Comparison of ENCODE assay signal across 12 cellular contexts in genomic region chr2:73837847-73838585, GRCh38. TPM values are rescaled to one million over a fixed set of nuclear protein-coding genes. Genes with fewer than 3 reads are reported as not detected.
DNase-seq lines count a peak whose midpoint lies in the region; ATAC-seq and TF ChIP-seq lines count a peak whose summit lies in the region.
"Had no signal": no experiment of that assay in that cellular context is flagged by ENCODE, and none has a peak within 500 bp of the region (broad histone marks: within the 10 kb centered on the region; RNA-seq: fewer than 3 reads in every experiment).

No MANE protein-coding gene starts in this region.

- H3K4me3 Mint-ChIP-seq in CD4-positive, alpha-beta memory T cell: no peak overlapping the region
- no peak overlapping the region for H3K4me3 Mint-ChIP-seq in GM23338
- no peak overlapping the region for H3K4me3 Mint-ChIP-seq in glutamatergic neuron (ENCODE audit: unreplicated experiment)

- H3K4me3 ChIP-seq in CD4-positive, alpha-beta memory T cell (ENCODE audit: low read length in 2 of 2): no peak overlapping the region
- no peak overlapping the region for H3K4me3 ChIP-seq in fibroblast of villous mesenchyme (ENCODE audit: low read depth, low read length)
- no peak overlapping the region for H3K4me3 ChIP-seq in gastrocnemius medialis
- no peak overlapping the region for H3K4me3 ChIP-seq in GM23338

- in situ Hi-C loops in gastrocnemius medialis (cut with MboI; ENCODE audit: low sequenced_read_pairs in 4 of 4): loop anchor here in 1 of 4 donors (25.0 kb wide), 1 partner anchor 324 kb away; no protein-coding TSS in a partner anchor

- intact Hi-C loops in CD4-positive, alpha-beta memory T cell (cut with micrococcal nuclease): no loop called here
- intact Hi-C loops in gastrocnemius medialis (cut with DNase I; ENCODE audit: low total_unique reads): no loop called here

- no peaks in the 10 kb centered on the region for H3K9me2 ChIP-seq in GM23338 (ENCODE audit: insufficient read depth)

- no peak overlapping the region for H3K27ac ChIP-seq in CD4-positive, alpha-beta memory T cell (ENCODE audit: low read depth, low read length)
- peak overlapping the region; percentile 3 to 62 (median 26) for H3K27ac ChIP-seq in gastrocnemius medialis
- no peak overlapping the region for H3K27ac ChIP-seq in GM23338 (ENCODE audit: low read depth)
- H3K27ac ChIP-seq: KMS-11 had no signal

- H3K4me1 Mint-ChIP-seq in CD4-positive, alpha-beta memory T cell: peaks cover 16 to 37% (median 23%) of the 10 kb centered on the region in 4 donors
- H3K4me1 Mint-ChIP-seq in GM23338 (0 out of 3 replicates have a peak, but pooled peaks cover 3% of the 10 kb centered on the region), glutamatergic neuron (ENCODE audit: low read depth, unreplicated experiment) (peaks cover 7% of the 10 kb centered on the region)

- no peak for DNase-seq in CD4-positive, alpha-beta memory T cell
- DNase-seq in NOMO-1 treated with DMSO at 0.1 percent for 48 hours (lab: John Stamatoyannopoulos, UW; ENCODE audit: unreplicated experiment): peak; percentile 77
- peak; percentile 13 for DNase-seq in fibroblast of villous mesenchyme (ENCODE audit: low read depth)
- DNase-seq in gastrocnemius medialis: no peak
- DNase-seq in GM23338 (ENCODE audit: low spot score): no peak
- DNase-seq in glutamatergic neuron: no peak
- no peak for DNase-seq in NCI-H1694 treated with DMSO at 0.1 percent for 48 hours (lab: John Stamatoyannopoulos, UW)
- DNase-seq in D341Med (ENCODE audit: low spot score): no peak

- no peaks in the 10 kb centered on the region for H3F3A ChIP-seq in GM23338 (replicated peaks; ENCODE audit: low read depth)

- H3K27me3 ChIP-seq in CD4-positive, alpha-beta memory T cell (ENCODE audit: insufficient read depth, low read length): no peaks in the 10 kb centered on the region
- H3K27me3 ChIP-seq in gastrocnemius medialis (no peaks in the 10 kb centered on the region), GM23338 (ENCODE audit: insufficient read depth) (no peaks in the 10 kb centered on the region)

- H3K27ac Mint-ChIP-seq in CD4-positive, alpha-beta memory T cell: peak overlapping the region in 5 of 7 donors; percentile 14 to 65 (median 22)
- H3K27ac Mint-ChIP-seq in GM23338 (no peak overlapping the region), glutamatergic neuron (ENCODE audit: unreplicated experiment) (no peak overlapping the region)

- H3K9me3 Mint-ChIP-seq in CD4-positive, alpha-beta memory T cell: no peaks in the 10 kb centered on the region
- H3K9me3 Mint-ChIP-seq in GM23338 (no peaks in the 10 kb centered on the region), glutamatergic neuron (ENCODE audit: unreplicated experiment) (peaks cover 3% of the 10 kb centered on the region)

- no peaks in the 10 kb centered on the region for H3K9me3 ChIP-seq in CD4-positive, alpha-beta memory T cell (ENCODE audit: control insufficient read depth in 1 of 2, low read length in 2 of 2)
- H3K9me3 ChIP-seq in gastrocnemius medialis: no peaks in the 10 kb centered on the region

- H4K20me1 ChIP-seq in GM23338 (replicated peaks; ENCODE audit: insufficient read depth): peaks cover 25% of the 10 kb centered on the region; the same call in 1 of the 2 replicates

- TF ChIP-seq POLR2A in gastrocnemius medialis (IDR thresholded peaks at IDR 0.05): no peak

- TF ChIP-seq CTCF in fibroblast of villous mesenchyme (IDR thresholded peaks at IDR 0.05; ENCODE audit: insufficient read depth, low read depth, low read length) (no peak), gastrocnemius medialis (IDR thresholded peaks at IDR 0.05 in 4 of 5, conservative IDR thresholded peaks at IDR 0.05 in 1 of 5) (no peak), GM23338 (conservative IDR thresholded peaks at IDR 0.05; ENCODE audit: low read depth in 2 of 2) (no peak), glutamatergic neuron (IDR thresholded peaks at IDR 0.05; ENCODE audit: partially characterized antibody, unreplicated experiment) (no peak)

- H3K36me3 Mint-ChIP-seq in CD4-positive, alpha-beta memory T cell: peaks cover 29 to 47% of the 10 kb centered on the region in 2 donors
- peaks cover 21% of the 10 kb centered on the region for H3K36me3 Mint-ChIP-seq in GM23338 (ENCODE audit: low read depth)
- H3K36me3 Mint-ChIP-seq in glutamatergic neuron (ENCODE audit: unreplicated experiment): no peaks in the 10 kb centered on the region

- H3K79me2 ChIP-seq in GM23338 (replicated peaks; ENCODE audit: insufficient read depth): peaks cover 16% of the 10 kb centered on the region

- peaks cover under 1% of the 10 kb centered on the region for H3K4me1 ChIP-seq in CD4-positive, alpha-beta memory T cell (ENCODE audit: insufficient read depth, low read length)
- H3K4me1 ChIP-seq in gastrocnemius medialis (peaks cover 37 to 50% of the 10 kb centered on the region in 2 donors), GM23338 (ENCODE audit: insufficient read depth) (no peaks in the 10 kb centered on the region)

- no peaks in the 10 kb centered on the region for H3K27me3 Mint-ChIP-seq in CD4-positive, alpha-beta memory T cell
- H3K27me3 Mint-ChIP-seq in GM23338 (ENCODE audit: insufficient read depth, low read depth, poor library complexity) (no peaks in the 10 kb centered on the region), glutamatergic neuron (ENCODE audit: unreplicated experiment) (peaks cover 2% of the 10 kb centered on the region)

- CTCF ChIA-PET in CD4-positive, alpha-beta memory T cell (lab: Charles Lee; ENCODE audit: partially characterized antibody): interaction anchor here (0.9 to 2.1 kb wide), 4 partner anchors 9 to 497 kb away, joined by 3 to 8 read pairs (median 4); partner anchors contain the start of gene STAMBP

- ATAC-seq in gastrocnemius medialis (peak in 1 of 2 donors; percentile 35), GM23338 (no peak)

- no peak overlapping the region for H3K4me2 ChIP-seq in GM23338
- H3K4me2 ChIP-seq: KMS-11 had no signal

- H3K36me3 ChIP-seq in CD4-positive, alpha-beta memory T cell (ENCODE audit: insufficient read depth, low read length): peaks cover 3% of the 10 kb centered on the region
- no peaks in the 10 kb centered on the region for H3K36me3 ChIP-seq in gastrocnemius medialis
- peaks cover 9% of the 10 kb centered on the region; the same call in 1 of the 2 replicates for H3K36me3 ChIP-seq in GM23338 (ENCODE audit: insufficient read depth)

- H2AFZ ChIP-seq in GM23338: no peak overlapping the region

- POLR2A ChIA-PET in CD4-positive, alpha-beta memory T cell (lab: Charles Lee; ENCODE audit: partially characterized antibody): no interaction called here

TF ChIP-seq in GM23338, 12 proteins besides CTCF, POLR2A, EP300 and RAD21 (continues in another document):
- TF ChIP-seq JUNB (IDR thresholded peaks at IDR 0.05; ENCODE audit: unreplicated experiment): no peak

RNA-seq across cellular contexts. Expression of gene STAMBP, which starts 9.3 kb away (rescaled TPM):
- 10 to 100 TPM; 34.8 to 37.3 TPM for total RNA-seq in CD4-positive, alpha-beta memory T cell
- 10 to 100 TPM; 46.0 to 49.5 TPM for polyA plus RNA-seq in CD4-positive, alpha-beta memory T cell
- total RNA-seq in fibroblast of villous mesenchyme (22.9 and 28.5 TPM in 2 replicates), gastrocnemius medialis (10 to 100 TPM; 38.0 to 85.4 (median 67.1) TPM), glutamatergic neuron (ENCODE audit: unreplicated experiment) (48.9 TPM)
- total RNA-seq in GM23338 (2014; rRNA removed; shearing (Covaris generic)): 33.9 and 40.4 TPM in 2 replicates
- polyA plus RNA-seq in GM23338 (2016; fragmentation: Nextera tagmentation; extraction: Ambion mirVana): 89.7 and 106 TPM in 2 replicates

RNA-seq across cellular contexts. Expression of gene C2orf78, which starts 54.0 kb away (rescaled TPM):
- not detected for total RNA-seq in CD4-positive, alpha-beta memory T cell
- not detected for polyA plus RNA-seq in CD4-positive, alpha-beta memory T cell
- total RNA-seq in fibroblast of villous mesenchyme (not detected in 2 replicates), gastrocnemius medialis (under 1 TPM in 1 of 4 donors, not detected in 3; 0.16 TPM), glutamatergic neuron (ENCODE audit: unreplicated experiment) (not detected)
- 0.14 TPM in 1 of 2 replicates, not detected in the other for total RNA-seq in GM23338 (2014; rRNA removed; shearing (Covaris generic))
- polyA plus RNA-seq in GM23338 (2016; fragmentation: Nextera tagmentation; extraction: Ambion mirVana): 0.14 and 0.18 TPM in 2 replicates
- total RNA-seq: dermis microvascular lymphatic vessel endothelial cell had no signal
- polyA plus RNA-seq: BJ had no signal

RNA-seq across cellular contexts. Expression of gene ACTG2, which starts 54.8 kb away (rescaled TPM):
- not detected for total RNA-seq in CD4-positive, alpha-beta memory T cell
- polyA plus RNA-seq in CD4-positive, alpha-beta memory T cell: not detected
- total RNA-seq in fibroblast of villous mesenchyme (59.6 and 113 TPM in 2 replicates), gastrocnemius medialis (1 to 10 TPM in 3 of 4 donors, under 1 TPM in 1; 0.41 to 3.1 (median 1.9) TPM), glutamatergic neuron (ENCODE audit: unreplicated experiment) (not detected)
- 8.5 and 8.8 TPM in 2 replicates for total RNA-seq in GM23338 (2014; rRNA removed; shearing (Covaris generic))
- 6.3 and 8.0 TPM in 2 replicates for polyA plus RNA-seq in GM23338 (2016; fragmentation: Nextera tagmentation; extraction: Ambion mirVana)
- total RNA-seq: dermis microvascular lymphatic vessel endothelial cell, G401 had no signal

RNA-seq across cellular contexts. Expression of gene DUSP11, which starts 58.1 kb away (rescaled TPM):
- 10 to 100 TPM; 45.5 to 45.7 TPM for total RNA-seq in CD4-positive, alpha-beta memory T cell
- 10 to 100 TPM; 61.6 to 80.5 TPM for polyA plus RNA-seq in CD4-positive, alpha-beta memory T cell
- 31.2 and 38.4 TPM in 2 replicates for total RNA-seq in fibroblast of villous mesenchyme
- total RNA-seq in gastrocnemius medialis: 10 to 100 TPM; 13.6 to 15.8 (median 14.7) TPM
- total RNA-seq in GM23338 (2014; rRNA removed; shearing (Covaris generic)): 19.1 and 23.3 TPM in 2 replicates
- polyA plus RNA-seq in GM23338 (2016; fragmentation: Nextera tagmentation; extraction: Ambion mirVana): 21.0 TPM in 2 replicates
- total RNA-seq in glutamatergic neuron (ENCODE audit: unreplicated experiment): 20.8 TPM

Comparison
In these comparisons a context has a peak if more than half of its experiments do, and no peak if none do; other contexts are left out.
1. DNase-seq: peak in NOMO-1 treated with DMSO at 0.1 percent for 48 hours (single experiment) and fibroblast of villous mesenchyme (single experiment); none in CD4-positive, alpha-beta memory T cell (0 of 5), gastrocnemius medialis (0 of 2), GM23338 (single experiment), glutamatergic neuron (single experiment), NCI-H1694 treated with DMSO at 0.1 percent for 48 hours (single experiment) and D341Med (single experiment).
2. H3K27ac ChIP-seq: peak in gastrocnemius medialis (4 of 4); none in CD4-positive, alpha-beta memory T cell (single experiment) and GM23338 (single experiment).
3. H3K27ac Mint-ChIP-seq: peak in CD4-positive, alpha-beta memory T cell (5 of 7); none in GM23338 (single experiment) and glutamatergic neuron (single experiment).